ENCODE assay signal across 19 cellular contexts in genomic region chr9:127050152-127050551, GRCh38.
A peak's percentile ranks its signal among the peaks of the same experiment; 100 is the strongest.
DNase-seq lines count a peak whose midpoint lies in the region; ATAC-seq and TF ChIP-seq lines count a peak whose summit lies in the region.
"Had no signal": no experiment of that assay in that cellular context is flagged by ENCODE, and none has a peak within 500 bp of the region (broad histone marks: within the 10 kb centered on the region; RNA-seq: fewer than 3 reads in every experiment).

No MANE protein-coding gene starts in this region.

- H2BK20ac ChIP-seq in IMR-90 (ENCODE audit: low read depth, low read length): peak overlapping the region; percentile 85; the same call in 1 of the 2 replicates

- CTCF ChIA-PET in IMR-90 (lab: Yijun Ruan, JAX): no interaction called here

- H3K27me3 Mint-ChIP-seq in endodermal cell (ENCODE audit: insufficient read depth): no peaks in the 10 kb centered on the region

- no peak overlapping the region for H3K9ac ChIP-seq in BLaER1 treated with 17β-estradiol and CSF1 and Interleukin-3, amounts not matched to agents 10 nM and 100 nM
- no peak overlapping the region for H3K9ac ChIP-seq in IMR-90 (ENCODE audit: low read depth, low read length)
- H3K9ac ChIP-seq in endodermal cell (ENCODE audit: extremely low read depth, low read length, poor library complexity, severe bottlenecking): no peak overlapping the region

- TF ChIP-seq CTCF in IMR-90 (conservative IDR thresholded peaks at IDR 0.05; ENCODE audit: low read depth, low read length): no peak
- no peak for TF ChIP-seq CTCF in endodermal cell (conservative IDR thresholded peaks at IDR 0.05)
- no peak for TF ChIP-seq CTCF in spleen (IDR thresholded peaks at IDR 0.05 in 8 of 11, conservative IDR thresholded peaks at IDR 0.05 in 3 of 11)
- TF ChIP-seq CTCF in tibial nerve (IDR thresholded peaks at IDR 0.05): no peak

- no peaks in the 10 kb centered on the region; a peak in 1 of 4 replicates for H3K79me1 ChIP-seq in IMR-90 (ENCODE audit: low read depth in 1 of 2, low read length in 2 of 2)

- H3K56ac ChIP-seq in IMR-90 (ENCODE audit: extremely low read depth, insufficient read depth, low read length): no peak overlapping the region

- H3K4me3 ChIP-seq in BLaER1 treated with 17β-estradiol and CSF1 and Interleukin-3, amounts not matched to agents 10 nM and 100 nM: no peak overlapping the region
- H3K4me3 ChIP-seq in IMR-90 (ENCODE audit: insufficient read depth, low read depth, low read length): no peak overlapping the region
- H3K4me3 ChIP-seq in endodermal cell (ENCODE audit: low read length): no peak overlapping the region
- no peak overlapping the region for H3K4me3 ChIP-seq in spleen
- no peak overlapping the region for H3K4me3 ChIP-seq in tibial nerve

- H4K5ac ChIP-seq in IMR-90 (ENCODE audit: low read depth, low read length): no peak overlapping the region

- no peaks in the 10 kb centered on the region for H4K20me1 ChIP-seq in BLaER1 treated with 17β-estradiol and CSF1 and Interleukin-3, amounts not matched to agents 10 nM and 100 nM
- no peaks in the 10 kb centered on the region for H4K20me1 ChIP-seq in IMR-90 (ENCODE audit: insufficient read depth, low read length)

- no peak overlapping the region for H2BK5ac ChIP-seq in IMR-90 (ENCODE audit: low read depth, low read length, poor library complexity, severe bottlenecking)

- H3K9me3 ChIP-seq in BLaER1 treated with 17β-estradiol and CSF1 and Interleukin-3, amounts not matched to agents 10 nM and 100 nM (replicated peaks in 1 of 11): no peaks in the 10 kb centered on the region
- H3K9me3 ChIP-seq in IMR-90 (ENCODE audit: control insufficient read depth, insufficient read depth, low read length): no peaks in the 10 kb centered on the region
- no peaks in the 10 kb centered on the region for H3K9me3 ChIP-seq in endodermal cell (ENCODE audit: control insufficient read depth, low read length)
- no peaks in the 10 kb centered on the region for H3K9me3 ChIP-seq in spleen
- H3K9me3 ChIP-seq in tibial nerve: no peaks in the 10 kb centered on the region
- H3K9me3 ChIP-seq: BE2C had no signal

- peaks cover 18% of the 10 kb centered on the region for H3K9me1 ChIP-seq in IMR-90 (ENCODE audit: insufficient read depth, low read length)

- no peak for TF ChIP-seq POLR2A in IMR-90 (IDR thresholded peaks at IDR 0.05; ENCODE audit: low read depth, low read length)
- TF ChIP-seq POLR2A in spleen (IDR thresholded peaks at IDR 0.05): no peak
- no peak for TF ChIP-seq POLR2A in tibial nerve (IDR thresholded peaks at IDR 0.05)

- POLR2A ChIA-PET in IMR-90 (lab: Charles Lee; ENCODE audit: unreplicated experiment): no interaction called here

- H2BK15ac ChIP-seq in IMR-90 (ENCODE audit: low read depth, low read length): peak overlapping the region; percentile 63; the same call in 2 of the 3 replicates

- no peak overlapping the region for H3K18ac ChIP-seq in IMR-90 (ENCODE audit: low read depth, low read length)

- BruUV-seq in IMR-90 (replicated peaks; lab: Mats Ljungman, UMichigan): no TSS peak

- DNase-seq in IMR-90 (no peak), endodermal cell (peak; percentile 26), spleen (no peak), GM19238 (ENCODE audit: insufficient read length, low spot score) (no peak), T-helper 2 cell (no peak), tibial nerve (ENCODE audit: low spot score in 2 of 2) (no peak)
- DNase-seq: ACHN, BE2C, DMS 273 treated with DMSO at 0.1 percent for 48 hours, H7, Karpas-422, MM.1S, NCI-H187 treated with DMSO at 0.1 percent for 48 hours, NCI-H446, NCI-H748 treated with DMSO at 0.1 percent for 48 hours, Right ventricle myocardium superior had no signal

- H2AFZ ChIP-seq in IMR-90 (replicated peaks; ENCODE audit: low read length, poor library complexity): peak overlapping the region; percentile 37

- H3K36me3 ChIP-seq in BLaER1 treated with 17β-estradiol and CSF1 and Interleukin-3, amounts not matched to agents 10 nM and 100 nM: no peaks in the 10 kb centered on the region
- H3K36me3 ChIP-seq in IMR-90 (ENCODE audit: control insufficient read depth, insufficient read depth, low read length) (no peaks in the 10 kb centered on the region), endodermal cell (ENCODE audit: control insufficient read depth, insufficient read depth, low read length) (no peaks in the 10 kb centered on the region), spleen (peaks cover 0 to 14% (median 0%) of the 10 kb centered on the region in 6 donors), tibial nerve (no peaks in the 10 kb centered on the region)
- H3K36me3 ChIP-seq: BE2C had no signal

- peak overlapping the region; percentile 88 for H2AK5ac ChIP-seq in IMR-90 (ENCODE audit: low read depth, low read length)

- no peak for TF ChIP-seq EP300 in tibial nerve (IDR thresholded peaks at IDR 0.05)

- WGBS in IMR-90 (ENCODE audit: extremely low coverage in 2 of 2, insufficient read length in 1 of 2), 2 experiments: no CpG with 5 or more reads among the region's 3 CpGs
- 97 to 100% methylated on average over 1 to 3 of the region's 3 CpGs for WGBS in endodermal cell (ENCODE audit: insufficient coverage in 1 of 2, insufficient read length in 1 of 2), 2 experiments
- 94 to 100% (median 97%) methylated on average over 3 of the region's 3 CpGs for WGBS in spleen, 5 donors
- WGBS in tibial nerve, 2 donors: 93 to 98% methylated on average over 3 of the region's 3 CpGs

- no peak overlapping the region for H3K27ac Mint-ChIP-seq in endodermal cell

- no peak overlapping the region for H3K23ac ChIP-seq in IMR-90 (ENCODE audit: low read depth, low read length)

- intact Hi-C loops in IMR-90 (cut with micrococcal nuclease) (no loop called here), spleen (cut with DNase I; ENCODE audit: low total_unique reads) (no loop called here)

- H4K8ac ChIP-seq in IMR-90 (ENCODE audit: low read depth in 2 of 2, low read length in 2 of 2): peak overlapping the region; percentile 14 to 60; a peak in 3 of 4 replicates

- no peaks in the 10 kb centered on the region for H3K4me1 Mint-ChIP-seq in endodermal cell

- peak overlapping the region; percentile 77 for H4K91ac ChIP-seq in IMR-90 (ENCODE audit: insufficient read depth, low read depth, low read length)

- H3K27me3 ChIP-seq in BLaER1 treated with 17β-estradiol and CSF1 and Interleukin-3, amounts not matched to agents 10 nM and 100 nM: no peaks in the 10 kb centered on the region
- H3K27me3 ChIP-seq in IMR-90 (ENCODE audit: control insufficient read depth, insufficient read depth, low read length) (no peaks in the 10 kb centered on the region), endodermal cell (ENCODE audit: control insufficient read depth, insufficient read depth, low read length, poor library complexity, severe bottlenecking) (no peaks in the 10 kb centered on the region), spleen (replicated peaks in 1 of 7) (no peaks in the 10 kb centered on the region), tibial nerve (peaks cover 0 to 3% of the 10 kb centered on the region in 2 donors)
- H3K27me3 ChIP-seq: BE2C had no signal

- no peak for TF ChIP-seq RAD21 in IMR-90 (IDR thresholded peaks at IDR 0.05; ENCODE audit: low read length)

- H3K36me3 Mint-ChIP-seq in endodermal cell (ENCODE audit: low read depth): no peaks in the 10 kb centered on the region

- no peak overlapping the region for H3K4me3 Mint-ChIP-seq in endodermal cell

- ATAC-seq in IMR-90 (ENCODE audit: low read depth): no peak
- ATAC-seq: HepG2, Panc1 had no signal

- H3K4me2 ChIP-seq in BLaER1 treated with 17β-estradiol and CSF1 and Interleukin-3, amounts not matched to agents 10 nM and 100 nM: peak overlapping the region in 8 of 11 experiments; percentile 62 to 85 (median 74); a peak in 14 of 22 replicates
- no peak overlapping the region for H3K4me2 ChIP-seq in IMR-90 (ENCODE audit: low read depth, low read length)

- H2BK120ac ChIP-seq in IMR-90 (ENCODE audit: low read depth, low read length): peak overlapping the region; percentile 90

- in situ Hi-C loops in IMR-90 (cut with MboI; ENCODE audit: low sequenced_read_pairs): no loop called here

- H2AK9ac ChIP-seq in IMR-90 (replicated peaks; ENCODE audit: low read depth, low read length, poor library complexity): no peak overlapping the region

- dilution Hi-C loops in IMR-90 (cut with HindIII; ENCODE audit: low sequenced_read_pairs, unreplicated experiment): no loop called here

- H3K9me3 Mint-ChIP-seq in endodermal cell: no peaks in the 10 kb centered on the region

- peak overlapping the region in 8 of 11 experiments; percentile 13 to 64 (median 50); a peak in 9 of 22 replicates for H3K27ac ChIP-seq in BLaER1 treated with 17β-estradiol and CSF1 and Interleukin-3, amounts not matched to agents 10 nM and 100 nM
- H3K27ac ChIP-seq in IMR-90 (ENCODE audit: insufficient read depth, low read length): no peak overlapping the region
- H3K27ac ChIP-seq in endodermal cell (ENCODE audit: low read depth, low read length): no peak overlapping the region
- peak overlapping the region in 5 of 8 donors; percentile 3 to 80 (median 76) for H3K27ac ChIP-seq in spleen
- no peak overlapping the region for H3K27ac ChIP-seq in tibial nerve

- H3K4ac ChIP-seq in IMR-90 (ENCODE audit: low read depth, low read length): peak overlapping the region; percentile 84

- H3K4me1 ChIP-seq in BLaER1 treated with 17β-estradiol and CSF1 and Interleukin-3, amounts not matched to agents 10 nM and 100 nM: peaks cover 18 to 40% (median 28%) of the 10 kb centered on the region in 10 experiments
- H3K4me1 ChIP-seq in IMR-90 (ENCODE audit: control insufficient read depth, insufficient read depth, low read length) (peaks cover 4% of the 10 kb centered on the region), endodermal cell (ENCODE audit: control insufficient read depth, insufficient read depth, low read length) (no peaks in the 10 kb centered on the region), spleen (peaks cover 15 to 65% (median 31%) of the 10 kb centered on the region in 6 donors), tibial nerve (peaks cover 0 to 39% (median 13%) of the 10 kb centered on the region in 4 donors)
- H3K4me1 ChIP-seq: BE2C had no signal

- peak overlapping the region; percentile 58 for H3K14ac ChIP-seq in IMR-90 (replicated peaks; ENCODE audit: low read depth, low read length)

TF ChIP-seq in IMR-90, 13 proteins besides CTCF, POLR2A, EP300 and RAD21 (continues in another document):
- TF ChIP-seq FOS (IDR thresholded peaks at IDR 0.05; ENCODE audit: low read depth, low read length) (no peak), RCOR1 (IDR thresholded peaks at IDR 0.05; ENCODE audit: insufficient replicate concordance, low read length) (no peak), BHLHE40 (IDR thresholded peaks at IDR 0.05; ENCODE audit: low read depth, low read length) (no peak), MXI1 (IDR thresholded peaks at IDR 0.05; ENCODE audit: borderline replicate concordance, low read depth, low read length) (no peak), USF2 (IDR thresholded peaks at IDR 0.05; ENCODE audit: low read depth, low read length) (no peak), MAFK (IDR thresholded peaks at IDR 0.05; ENCODE audit: low read depth, low read length) (no peak)

Comparison
In these comparisons a context has a peak if more than half of its experiments do, and no peak if none do; other contexts are left out.
1. H3K27ac ChIP-seq: peak in BLaER1 treated with 17β-estradiol and CSF1 and Interleukin-3, amounts not matched to agents 10 nM and 100 nM (8 of 11) and spleen (5 of 8); none in IMR-90 (single experiment), endodermal cell (single experiment) and tibial nerve (0 of 4).